Comparison of ENCODE assay signal across 20 cellular contexts in genomic region chr1:177609953-177610352, GRCh38.
"Had no signal": no experiment of that assay in that cellular context is flagged by ENCODE, and none has a peak within 500 bp of the region (broad histone marks: within the 10 kb centered on the region; RNA-seq: fewer than 3 reads in every experiment).

No MANE protein-coding gene starts in this region.

- H3K4me1 ChIP-seq: heart right ventricle, left ventricle myocardium inferior, prostate gland, spleen, tibial nerve, uterus had no signal

- H3K27me3 ChIP-seq: hepatocyte, ovary, sigmoid colon, spleen, tibial nerve, uterus had no signal

- H3K4me3 ChIP-seq: heart right ventricle, hepatocyte, left ventricle myocardium inferior, mucosa of descending colon, ovary, prostate gland, sigmoid colon, spleen, tibial nerve, uterus had no signal

- H3K36me3 ChIP-seq: heart right ventricle, left ventricle myocardium inferior, ovary, prostate gland, sigmoid colon, spleen, tibial nerve, uterus had no signal

- ATAC-seq: heart right ventricle; mucosa of descending colon; naive thymus-derived CD4-positive, alpha-beta T cell; natural killer cell treated with Interleukin-12 subunit alpha and Interleukin-12 subunit beta and Interleukin-15 and Interleukin-18, amount 100 ng/mL, for 72 hours; right cardiac atrium; stimulated activated effector memory CD8-positive, alpha-beta T cell treated with anti-CD3 and anti-CD28 coated beads, Interleukin-12 subunit alpha, Interleukin-12 subunit beta, amount 100 ng/mL, for 72 hours had no signal

- H3K27ac ChIP-seq: heart right ventricle, hepatocyte, left ventricle myocardium inferior, ovary, prostate gland, sigmoid colon, spleen, tibial nerve, uterus had no signal

- DNase-seq: heart right ventricle; left ventricle myocardium inferior; midbrain; mucosa of descending colon; naive thymus-derived CD4-positive, alpha-beta T cell; ovary; posterior cingulate gyrus; retina; right cardiac atrium; sigmoid colon; small intestine; spleen; stimulated activated CD4-positive, alpha-beta T cell treated with anti-CD3 and anti-CD28 coated beads, Interleukin-4, amount 100 ng/mL, for 24 hours; stimulated activated naive CD4-positive, alpha-beta T cell; uterus had no signal

- FAIRE-seq: small intestine had no signal

- H3K9me3 ChIP-seq: mucosa of descending colon, ovary, prostate gland, spleen, tibial nerve, uterus had no signal
